ENCODE assay signal across 1 cellular context in the genomic region with DNA sequence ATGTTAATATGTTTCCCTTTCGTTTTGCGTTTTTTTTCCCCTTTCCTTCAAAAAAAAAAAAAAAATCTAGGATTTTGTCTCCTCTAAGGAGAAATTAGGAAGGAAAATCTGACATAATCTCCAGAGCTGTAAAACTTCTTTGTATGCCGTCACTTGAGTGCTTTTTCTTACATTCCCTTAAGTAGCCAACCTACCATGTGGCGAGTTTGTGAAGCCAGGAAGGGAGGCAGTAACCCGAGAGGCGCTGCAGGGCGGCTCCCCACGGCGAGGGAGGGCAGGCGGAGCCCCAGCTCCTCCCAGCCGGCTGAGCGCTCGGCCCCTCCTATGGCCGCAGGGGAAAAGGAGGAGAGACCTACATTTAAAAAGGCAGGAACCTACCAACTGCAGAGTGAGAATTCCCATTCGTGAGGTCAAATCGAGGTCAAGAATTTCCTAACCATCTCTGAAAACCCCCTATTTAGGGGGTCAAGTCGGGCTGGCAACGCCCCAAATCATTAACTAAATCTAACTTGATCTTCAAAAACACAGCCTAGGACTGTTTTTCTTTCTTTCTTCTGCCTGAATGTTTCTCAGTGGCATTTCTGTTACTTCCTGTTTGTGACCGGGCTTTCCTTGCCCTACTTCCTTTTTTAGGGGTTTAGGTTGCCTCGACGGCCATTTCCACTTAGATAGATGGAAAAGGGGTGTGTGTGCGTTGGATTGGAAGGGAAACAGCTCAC.
A peak's percentile ranks its signal among the peaks of the same experiment; 100 is the strongest.
TF ChIP-seq lines count a peak whose summit lies in the region.

No MANE protein-coding gene starts in this region.

TF ChIP-seq in K562, 482 proteins besides CTCF, POLR2A, EP300 and RAD21 (continued from another document and continues in another):
- TF ChIP-seq, protein P1, sequence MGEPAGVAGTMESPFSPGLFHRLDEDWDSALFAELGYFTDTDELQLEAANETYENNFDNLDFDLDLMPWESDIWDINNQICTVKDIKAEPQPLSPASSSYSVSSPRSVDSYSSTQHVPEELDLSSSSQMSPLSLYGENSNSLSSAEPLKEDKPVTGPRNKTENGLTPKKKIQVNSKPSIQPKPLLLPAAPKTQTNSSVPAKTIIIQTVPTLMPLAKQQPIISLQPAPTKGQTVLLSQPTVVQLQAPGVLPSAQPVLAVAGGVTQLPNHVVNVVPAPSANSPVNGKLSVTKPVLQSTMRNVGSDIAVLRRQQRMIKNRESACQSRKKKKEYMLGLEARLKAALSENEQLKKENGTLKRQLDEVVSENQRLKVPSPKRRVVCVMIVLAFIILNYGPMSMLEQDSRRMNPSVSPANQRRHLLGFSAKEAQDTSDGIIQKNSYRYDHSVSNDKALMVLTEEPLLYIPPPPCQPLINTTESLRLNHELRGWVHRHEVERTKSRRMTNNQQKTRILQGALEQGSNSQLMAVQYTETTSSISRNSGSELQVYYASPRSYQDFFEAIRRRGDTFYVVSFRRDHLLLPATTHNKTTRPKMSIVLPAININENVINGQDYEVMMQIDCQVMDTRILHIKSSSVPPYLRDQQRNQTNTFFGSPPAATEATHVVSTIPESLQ (CRISPR knock-in tag; IDR thresholded peaks at IDR 0.05): no peak
- no peak for TF ChIP-seq EWSR1 (IDR thresholded peaks at IDR 0.05; ENCODE audit: borderline replicate concordance, low read depth, partially characterized antibody)
- TF ChIP-seq ZNF354B (CRISPR knock-in tag; IDR thresholded peaks at IDR 0.05): no peak
- TF ChIP-seq ZNF586 (CRISPR knock-in tag; conservative IDR thresholded peaks at IDR 0.05): no peak
- no peak for TF ChIP-seq ZFP30 (CRISPR knock-in tag; IDR thresholded peaks at IDR 0.05; ENCODE audit: borderline replicate concordance)
- TF ChIP-seq, protein P2, sequence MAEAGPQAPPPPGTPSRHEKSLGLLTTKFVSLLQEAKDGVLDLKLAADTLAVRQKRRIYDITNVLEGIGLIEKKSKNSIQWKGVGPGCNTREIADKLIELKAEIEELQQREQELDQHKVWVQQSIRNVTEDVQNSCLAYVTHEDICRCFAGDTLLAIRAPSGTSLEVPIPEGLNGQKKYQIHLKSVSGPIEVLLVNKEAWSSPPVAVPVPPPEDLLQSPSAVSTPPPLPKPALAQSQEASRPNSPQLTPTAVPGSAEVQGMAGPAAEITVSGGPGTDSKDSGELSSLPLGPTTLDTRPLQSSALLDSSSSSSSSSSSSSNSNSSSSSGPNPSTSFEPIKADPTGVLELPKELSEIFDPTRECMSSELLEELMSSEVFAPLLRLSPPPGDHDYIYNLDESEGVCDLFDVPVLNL (CRISPR knock-in tag; IDR thresholded peaks at IDR 0.05; ENCODE audit: low read depth): no peak
- no peak for TF ChIP-seq CREBBP (IDR thresholded peaks at IDR 0.05; ENCODE audit: low read depth, low read length)
- TF ChIP-seq ARID2 (IDR thresholded peaks at IDR 0.05): no peak
- TF ChIP-seq FOXM1 (IDR thresholded peaks at IDR 0.05; ENCODE audit: low read depth): peak; percentile 54
- TF ChIP-seq FOXM1 (CRISPR knock-in tag; IDR thresholded peaks at IDR 0.05; ENCODE audit: low read depth): no peak
- 0 out of 2 replicates have a peak, but pooled peaks have one; percentile 11 for TF ChIP-seq RAD51 (IDR thresholded peaks at IDR 0.05; ENCODE audit: borderline replicate concordance, low read depth)
- TF ChIP-seq FOXK1 (CRISPR knock-in tag; IDR thresholded peaks at IDR 0.05; ENCODE audit: borderline replicate concordance): no peak
- no peak for TF ChIP-seq PURB (CRISPR knock-in tag; IDR thresholded peaks at IDR 0.05; ENCODE audit: low read depth)
- TF ChIP-seq ZEB2 (IDR thresholded peaks at IDR 0.05): no peak
- no peak for TF ChIP-seq PCBP1 (IDR thresholded peaks at IDR 0.05; ENCODE audit: low read depth, low read length, poor library complexity, severe bottlenecking)
- no peak for TF ChIP-seq SNRNP70 (optimal IDR thresholded peaks at IDR 0.05; ENCODE audit: low read depth, low read length)
- TF ChIP-seq THRAP3 (IDR thresholded peaks at IDR 0.05; ENCODE audit: borderline replicate concordance): no peak
- no peak for TF ChIP-seq TAF15 (IDR thresholded peaks at IDR 0.05; ENCODE audit: low read depth, low read length)
- TF ChIP-seq, protein P3, sequence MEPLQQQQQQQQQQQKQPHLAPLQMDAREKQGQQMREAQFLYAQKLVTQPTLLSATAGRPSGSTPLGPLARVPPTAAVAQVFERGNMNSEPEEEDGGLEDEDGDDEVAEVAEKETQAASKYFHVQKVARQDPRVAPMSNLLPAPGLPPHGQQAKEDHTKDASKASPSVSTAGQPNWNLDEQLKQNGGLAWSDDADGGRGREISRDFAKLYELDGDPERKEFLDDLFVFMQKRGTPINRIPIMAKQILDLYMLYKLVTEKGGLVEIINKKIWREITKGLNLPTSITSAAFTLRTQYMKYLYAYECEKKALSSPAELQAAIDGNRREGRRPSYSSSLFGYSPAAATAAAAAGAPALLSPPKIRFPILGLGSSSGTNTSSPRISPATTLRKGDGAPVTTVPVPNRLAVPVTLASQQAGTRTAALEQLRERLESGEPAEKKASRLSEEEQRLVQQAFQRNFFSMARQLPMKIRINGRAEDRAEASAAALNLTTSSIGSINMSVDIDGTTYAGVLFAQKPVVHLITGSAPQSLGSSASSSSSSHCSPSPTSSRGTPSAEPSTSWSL (CRISPR knock-in tag; IDR thresholded peaks at IDR 0.05; ENCODE audit: borderline replicate concordance): no peak
- no peak for TF ChIP-seq DACH1 (IDR thresholded peaks at IDR 0.05; ENCODE audit: partially characterized antibody)
- TF ChIP-seq ZNF143 (CRISPR knock-in tag; IDR thresholded peaks at IDR 0.05): no peak
- TF ChIP-seq NFE2L1 (tag; IDR thresholded peaks at IDR 0.05; ENCODE audit: borderline replicate concordance, low read depth): no peak
- TF ChIP-seq RBM34 (IDR thresholded peaks at IDR 0.05; ENCODE audit: borderline replicate concordance, insufficient read depth, low read length): no peak
- no peak for TF ChIP-seq NELFE (IDR thresholded peaks at IDR 0.05; ENCODE audit: insufficient read depth, insufficient read length)
- TF ChIP-seq ILK (tag; IDR thresholded peaks at IDR 0.05; ENCODE audit: borderline replicate concordance, low read depth): no peak
- TF ChIP-seq HEY1 (CRISPR knock-in tag; IDR thresholded peaks at IDR 0.05; ENCODE audit: borderline replicate concordance): no peak
- TF ChIP-seq, protein P4, sequence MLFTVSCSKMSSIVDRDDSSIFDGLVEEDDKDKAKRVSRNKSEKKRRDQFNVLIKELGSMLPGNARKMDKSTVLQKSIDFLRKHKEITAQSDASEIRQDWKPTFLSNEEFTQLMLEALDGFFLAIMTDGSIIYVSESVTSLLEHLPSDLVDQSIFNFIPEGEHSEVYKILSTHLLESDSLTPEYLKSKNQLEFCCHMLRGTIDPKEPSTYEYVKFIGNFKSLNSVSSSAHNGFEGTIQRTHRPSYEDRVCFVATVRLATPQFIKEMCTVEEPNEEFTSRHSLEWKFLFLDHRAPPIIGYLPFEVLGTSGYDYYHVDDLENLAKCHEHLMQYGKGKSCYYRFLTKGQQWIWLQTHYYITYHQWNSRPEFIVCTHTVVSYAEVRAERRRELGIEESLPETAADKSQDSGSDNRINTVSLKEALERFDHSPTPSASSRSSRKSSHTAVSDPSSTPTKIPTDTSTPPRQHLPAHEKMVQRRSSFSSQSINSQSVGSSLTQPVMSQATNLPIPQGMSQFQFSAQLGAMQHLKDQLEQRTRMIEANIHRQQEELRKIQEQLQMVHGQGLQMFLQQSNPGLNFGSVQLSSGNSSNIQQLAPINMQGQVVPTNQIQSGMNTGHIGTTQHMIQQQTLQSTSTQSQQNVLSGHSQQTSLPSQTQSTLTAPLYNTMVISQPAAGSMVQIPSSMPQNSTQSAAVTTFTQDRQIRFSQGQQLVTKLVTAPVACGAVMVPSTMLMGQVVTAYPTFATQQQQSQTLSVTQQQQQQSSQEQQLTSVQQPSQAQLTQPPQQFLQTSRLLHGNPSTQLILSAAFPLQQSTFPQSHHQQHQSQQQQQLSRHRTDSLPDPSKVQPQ (CRISPR knock-in tag; IDR thresholded peaks at IDR 0.05; ENCODE audit: borderline replicate concordance): no peak
- TF ChIP-seq ZNF232 (CRISPR knock-in tag; IDR thresholded peaks at IDR 0.05): no peak
- no peak for TF ChIP-seq SRSF3 (IDR thresholded peaks at IDR 0.05; ENCODE audit: insufficient read depth, low read length)
- peak; percentile 34; the same call in 1 of the 2 replicates for TF ChIP-seq PHF8 (IDR thresholded peaks at IDR 0.05; ENCODE audit: borderline replicate concordance, low read length)
- TF ChIP-seq CBX2 (IDR thresholded peaks at IDR 0.05; ENCODE audit: insufficient read depth, low read length, poor library complexity, severe bottlenecking): no peak
- TF ChIP-seq TEAD4 (IDR thresholded peaks at IDR 0.05; ENCODE audit: low read length): peak; percentile 9; the same call in 1 of the 2 replicates
- TF ChIP-seq TEAD4 (CRISPR knock-in tag; IDR thresholded peaks at IDR 0.05; ENCODE audit: borderline replicate concordance): no peak
- TF ChIP-seq NCOA2 (IDR thresholded peaks at IDR 0.05; ENCODE audit: partially characterized antibody in 2 of 2): no peak
- TF ChIP-seq TARDBP (IDR thresholded peaks at IDR 0.05): no peak
- TF ChIP-seq, protein P5, sequence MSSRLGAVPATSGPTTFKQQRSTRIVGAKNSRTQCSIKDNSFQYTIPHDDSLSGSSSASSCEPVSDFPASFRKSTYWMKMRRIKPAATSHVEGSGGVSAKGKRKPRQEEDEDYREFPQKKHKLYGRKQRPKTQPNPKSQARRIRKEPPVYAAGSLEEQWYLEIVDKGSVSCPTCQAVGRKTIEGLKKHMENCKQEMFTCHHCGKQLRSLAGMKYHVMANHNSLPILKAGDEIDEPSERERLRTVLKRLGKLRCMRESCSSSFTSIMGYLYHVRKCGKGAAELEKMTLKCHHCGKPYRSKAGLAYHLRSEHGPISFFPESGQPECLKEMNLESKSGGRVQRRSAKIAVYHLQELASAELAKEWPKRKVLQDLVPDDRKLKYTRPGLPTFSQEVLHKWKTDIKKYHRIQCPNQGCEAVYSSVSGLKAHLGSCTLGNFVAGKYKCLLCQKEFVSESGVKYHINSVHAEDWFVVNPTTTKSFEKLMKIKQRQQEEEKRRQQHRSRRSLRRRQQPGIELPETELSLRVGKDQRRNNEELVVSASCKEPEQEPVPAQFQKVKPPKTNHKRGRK (tag; IDR thresholded peaks at IDR 0.05): no peak
- TF ChIP-seq, protein P6, sequence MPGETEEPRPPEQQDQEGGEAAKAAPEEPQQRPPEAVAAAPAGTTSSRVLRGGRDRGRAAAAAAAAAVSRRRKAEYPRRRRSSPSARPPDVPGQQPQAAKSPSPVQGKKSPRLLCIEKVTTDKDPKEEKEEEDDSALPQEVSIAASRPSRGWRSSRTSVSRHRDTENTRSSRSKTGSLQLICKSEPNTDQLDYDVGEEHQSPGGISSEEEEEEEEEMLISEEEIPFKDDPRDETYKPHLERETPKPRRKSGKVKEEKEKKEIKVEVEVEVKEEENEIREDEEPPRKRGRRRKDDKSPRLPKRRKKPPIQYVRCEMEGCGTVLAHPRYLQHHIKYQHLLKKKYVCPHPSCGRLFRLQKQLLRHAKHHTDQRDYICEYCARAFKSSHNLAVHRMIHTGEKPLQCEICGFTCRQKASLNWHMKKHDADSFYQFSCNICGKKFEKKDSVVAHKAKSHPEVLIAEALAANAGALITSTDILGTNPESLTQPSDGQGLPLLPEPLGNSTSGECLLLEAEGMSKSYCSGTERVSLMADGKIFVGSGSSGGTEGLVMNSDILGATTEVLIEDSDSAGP (CRISPR knock-in tag; IDR thresholded peaks at IDR 0.05): peak; percentile 87
- TF ChIP-seq PHB (CRISPR knock-in tag; IDR thresholded peaks at IDR 0.05): no peak
- no peak for TF ChIP-seq GATAD2B (IDR thresholded peaks at IDR 0.05; ENCODE audit: borderline replicate concordance)
- TF ChIP-seq ESRRB (CRISPR knock-in tag; IDR thresholded peaks at IDR 0.05; ENCODE audit: borderline replicate concordance): no peak
- TF ChIP-seq SUPT5H (IDR thresholded peaks at IDR 0.05): peak; percentile 48; the same call in 1 of the 2 replicates
- no peak for TF ChIP-seq ZNF239 (CRISPR knock-in tag; IDR thresholded peaks at IDR 0.05)
- TF ChIP-seq, protein P7, sequence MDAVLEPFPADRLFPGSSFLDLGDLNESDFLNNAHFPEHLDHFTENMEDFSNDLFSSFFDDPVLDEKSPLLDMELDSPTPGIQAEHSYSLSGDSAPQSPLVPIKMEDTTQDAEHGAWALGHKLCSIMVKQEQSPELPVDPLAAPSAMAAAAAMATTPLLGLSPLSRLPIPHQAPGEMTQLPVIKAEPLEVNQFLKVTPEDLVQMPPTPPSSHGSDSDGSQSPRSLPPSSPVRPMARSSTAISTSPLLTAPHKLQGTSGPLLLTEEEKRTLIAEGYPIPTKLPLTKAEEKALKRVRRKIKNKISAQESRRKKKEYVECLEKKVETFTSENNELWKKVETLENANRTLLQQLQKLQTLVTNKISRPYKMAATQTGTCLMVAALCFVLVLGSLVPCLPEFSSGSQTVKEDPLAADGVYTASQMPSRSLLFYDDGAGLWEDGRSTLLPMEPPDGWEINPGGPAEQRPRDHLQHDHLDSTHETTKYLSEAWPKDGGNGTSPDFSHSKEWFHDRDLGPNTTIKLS (IDR thresholded peaks at IDR 0.05; ENCODE audit: borderline replicate concordance, low read depth): no peak
- TF ChIP-seq MYBL2 (IDR thresholded peaks at IDR 0.05; ENCODE audit: low read depth): no peak; the same call in 1 of the 2 replicates
- TF ChIP-seq MYBL2 (CRISPR knock-in tag; IDR thresholded peaks at IDR 0.05; ENCODE audit: borderline replicate concordance): no peak
- no peak for TF ChIP-seq ARID1B (IDR thresholded peaks at IDR 0.05)
- no peak for TF ChIP-seq ZNF124 (CRISPR knock-in tag; IDR thresholded peaks at IDR 0.05)
- TF ChIP-seq, protein P8, sequence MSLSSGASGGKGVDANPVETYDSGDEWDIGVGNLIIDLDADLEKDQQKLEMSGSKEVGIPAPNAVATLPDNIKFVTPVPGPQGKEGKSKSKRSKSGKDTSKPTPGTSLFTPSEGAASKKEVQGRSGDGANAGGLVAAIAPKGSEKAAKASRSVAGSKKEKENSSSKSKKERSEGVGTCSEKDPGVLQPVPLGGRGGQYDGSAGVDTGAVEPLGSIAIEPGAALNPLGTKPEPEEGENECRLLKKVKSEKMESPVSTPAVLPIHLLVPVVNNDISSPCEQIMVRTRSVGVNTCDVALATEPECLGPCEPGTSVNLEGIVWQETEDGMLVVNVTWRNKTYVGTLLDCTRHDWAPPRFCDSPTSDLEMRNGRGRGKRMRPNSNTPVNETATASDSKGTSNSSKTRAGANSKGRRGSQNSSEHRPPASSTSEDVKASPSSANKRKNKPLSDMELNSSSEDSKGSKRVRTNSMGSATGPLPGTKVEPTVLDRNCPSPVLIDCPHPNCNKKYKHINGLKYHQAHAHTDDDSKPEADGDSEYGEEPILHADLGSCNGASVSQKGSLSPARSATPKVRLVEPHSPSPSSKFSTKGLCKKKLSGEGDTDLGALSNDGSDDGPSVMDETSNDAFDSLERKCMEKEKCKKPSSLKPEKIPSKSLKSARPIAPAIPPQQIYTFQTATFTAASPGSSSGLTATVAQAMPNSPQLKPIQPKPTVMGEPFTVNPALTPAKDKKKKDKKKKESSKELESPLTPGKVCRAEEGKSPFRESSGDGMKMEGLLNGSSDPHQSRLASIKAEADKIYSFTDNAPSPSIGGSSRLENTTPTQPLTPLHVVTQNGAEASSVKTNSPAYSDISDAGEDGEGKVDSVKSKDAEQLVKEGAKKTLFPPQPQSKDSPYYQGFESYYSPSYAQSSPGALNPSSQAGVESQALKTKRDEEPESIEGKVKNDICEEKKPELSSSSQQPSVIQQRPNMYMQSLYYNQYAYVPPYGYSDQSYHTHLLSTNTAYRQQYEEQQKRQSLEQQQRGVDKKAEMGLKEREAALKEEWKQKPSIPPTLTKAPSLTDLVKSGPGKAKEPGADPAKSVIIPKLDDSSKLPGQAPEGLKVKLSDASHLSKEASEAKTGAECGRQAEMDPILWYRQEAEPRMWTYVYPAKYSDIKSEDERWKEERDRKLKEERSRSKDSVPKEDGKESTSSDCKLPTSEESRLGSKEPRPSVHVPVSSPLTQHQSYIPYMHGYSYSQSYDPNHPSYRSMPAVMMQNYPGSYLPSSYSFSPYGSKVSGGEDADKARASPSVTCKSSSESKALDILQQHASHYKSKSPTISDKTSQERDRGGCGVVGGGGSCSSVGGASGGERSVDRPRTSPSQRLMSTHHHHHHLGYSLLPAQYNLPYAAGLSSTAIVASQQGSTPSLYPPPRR (CRISPR knock-in tag; IDR thresholded peaks at IDR 0.05; ENCODE audit: borderline replicate concordance): no peak
